Comparison of ENCODE assay signal across 12 cellular contexts in genomic region chr16:50821586-50821985, GRCh38.
A peak's percentile ranks its signal among the peaks of the same experiment; 100 is the strongest.
DNase-seq lines count a peak whose midpoint lies in the region; ATAC-seq, FAIRE-seq and TF ChIP-seq lines count a peak whose summit lies in the region.
"Had no signal": no experiment of that assay in that cellular context is flagged by ENCODE, and none has a peak within 500 bp of the region (broad histone marks: within the 10 kb centered on the region; RNA-seq: fewer than 3 reads in every experiment).

No MANE protein-coding gene starts in this region.

- TF ChIP-seq CTCF in HFF-Myc (IDR thresholded peaks at IDR 0.05; ENCODE audit: low read depth, low read length, missing control alignments): peak; percentile 38
- TF ChIP-seq CTCF in WI38 (IDR thresholded peaks at IDR 0.05; ENCODE audit: low read depth, low read length): peak; percentile 29; the same call in 1 of the 2 replicates
- peak; percentile 60 for TF ChIP-seq CTCF in HepG2 (CRISPR knock-in tag; IDR thresholded peaks at IDR 0.05)

- H3K4me3 ChIP-seq in HFF-Myc (replicated peaks; ENCODE audit: low read depth, low read length) (no peak overlapping the region), WI38 (ENCODE audit: low read depth, low read length) (no peak overlapping the region), HepG2 (replicated peaks in 1 of 3; ENCODE audit: insufficient read depth in 1 of 3, low read depth in 2 of 3, low read length in 3 of 3) (no peak overlapping the region)

- no peak overlapping the region for H3K27ac ChIP-seq in HepG2 (ENCODE audit: extremely low read length, insufficient read depth, low read length)

- H3K9me3 ChIP-seq in HepG2 (ENCODE audit: low read length): no peaks in the 10 kb centered on the region

- H3K79me2 ChIP-seq in HepG2 (ENCODE audit: insufficient read depth, low read length): no peaks in the 10 kb centered on the region

- BruUV-seq in HepG2 (replicated peaks; lab: Mats Ljungman, UMichigan): no TSS peak

- no peak for TF ChIP-seq RAD21 in HepG2 (CRISPR knock-in tag; IDR thresholded peaks at IDR 0.05)

- POLR2A ChIA-PET in HepG2 (lab: Yijun Ruan, JAX): no interaction called here

- in situ Hi-C loops in HepG2 (cut with HindIII; ENCODE audit: extremely low pct_ligation_motif_present, low pct_unique_long_range_greater_than_20kb): no loop called here

- H3K9ac ChIP-seq in HepG2 (ENCODE audit: insufficient read depth, low read depth, low read length): no peak overlapping the region

- H3K4me2 ChIP-seq in HepG2 (ENCODE audit: low read depth, low read length): no peak overlapping the region

- H2AFZ ChIP-seq in HepG2 (ENCODE audit: low read length): no peak overlapping the region

- CTCF ChIA-PET in HepG2 (lab: Yijun Ruan, JAX; ENCODE audit: low intra/inter-chr PET ratio, low total read pairs): interaction anchor here (1.2 kb wide), 1 partner anchor 63 kb away, joined by 3 read pairs; no protein-coding TSS in a partner anchor

- no peaks in the 10 kb centered on the region for H4K20me1 ChIP-seq in HepG2 (ENCODE audit: insufficient read depth, low read length)

- FAIRE-seq in HepG2 (lab: Jason Lieb, UNC): peak; percentile 32

- H3K4me1 ChIP-seq in HepG2 (ENCODE audit: insufficient read depth, low read length): no peaks in the 10 kb centered on the region

- H3K36me3 ChIP-seq in HepG2 (replicated peaks in 1 of 2; ENCODE audit: control insufficient read depth in 1 of 2, insufficient read depth in 2 of 2, low read length in 2 of 2): no peaks in the 10 kb centered on the region

- ATAC-seq in HepG2: peak; percentile 87

- WGBS in HepG2 (ENCODE audit: low lambda C conversion rate): 37% methylated on average over 6 of the region's 6 CpGs

- peaks cover 3 to 24% of the 10 kb centered on the region in 2 experiments; a peak in 2 of 5 replicates for H3K27me3 ChIP-seq in HepG2 (ENCODE audit: control insufficient read depth in 1 of 2, insufficient read depth in 2 of 2, low read length in 2 of 2)

- intact Hi-C loops in HepG2 (cut with micrococcal nuclease; ENCODE audit: unreplicated experiment): loop anchor here (1.0 to 5.0 kb wide), 2 partner anchors 63 to 941 kb away; no protein-coding TSS in a partner anchor

- DNase-seq in EH (ENCODE audit: low read depth): peak; percentile 32
- peak; percentile 15 for DNase-seq in HFF-Myc (ENCODE audit: extremely low read depth, low read depth)
- DNase-seq in HepG2 (ENCODE audit: low spot score): peak; percentile 37
- DNase-seq in NCI-H345 treated with DMSO at 0.1 percent for 48 hours (lab: John Stamatoyannopoulos, UW; ENCODE audit: unreplicated experiment): no peak
- DNase-seq in occipital lobe (lab: John Stamatoyannopoulos, UW): no peak
- no peak for DNase-seq in NCI-H187 (lab: John Stamatoyannopoulos, UW)
- DNase-seq: activated CD4-positive, alpha-beta T cell treated with anti-CD3 and anti-CD28 coated beads, Interleukin-2, amount 50 U/mL, for 48 hours; KBM-7; mesenchymal stem cell; NCI-H345; Right ventricle myocardium superior had no signal

- no peak for TF ChIP-seq EP300 in HepG2 (IDR thresholded peaks at IDR 0.05; ENCODE audit: low read depth in 2 of 2, low read length in 2 of 2)
- no peak for TF ChIP-seq EP300 in HepG2 (CRISPR knock-in tag; IDR thresholded peaks at IDR 0.05; ENCODE audit: borderline replicate concordance)

- TF ChIP-seq POLR2A in HepG2 (IDR thresholded peaks at IDR 0.05; ENCODE audit: insufficient read depth in 1 of 2, low read depth in 2 of 2, low read length in 2 of 2): no peak

TF ChIP-seq in HepG2, 621 proteins besides CTCF, POLR2A, EP300 and RAD21:
- TF ChIP-seq HOXA7 (CRISPR knock-in tag; IDR thresholded peaks at IDR 0.05) (no peak), SNAI1 (CRISPR knock-in tag; IDR thresholded peaks at IDR 0.05; ENCODE audit: borderline replicate concordance) (no peak), ZMYM2 (CRISPR knock-in tag; IDR thresholded peaks at IDR 0.05) (no peak), SMC3 (IDR thresholded peaks at IDR 0.05; ENCODE audit: low read length) (peak; percentile 68), ZNF275 (CRISPR knock-in tag; IDR thresholded peaks at IDR 0.05; ENCODE audit: borderline replicate concordance) (no peak), KDM3A (CRISPR knock-in tag; IDR thresholded peaks at IDR 0.05; ENCODE audit: low read depth) (no peak), ZNF709 (CRISPR knock-in tag; IDR thresholded peaks at IDR 0.05) (no peak), SRSF1 (optimal IDR thresholded peaks at IDR 0.05; ENCODE audit: low read depth, low read length) (no peak), ZNF263 (CRISPR knock-in tag; IDR thresholded peaks at IDR 0.05) (peak; percentile 30; the same call in 1 of the 2 replicates), FOSL2 (CRISPR knock-in tag; IDR thresholded peaks at IDR 0.05) (peak; percentile 40; the same call in 1 of the 2 replicates), STAG1 (CRISPR knock-in tag; IDR thresholded peaks at IDR 0.05) (peak; percentile 65), PHF8 (CRISPR knock-in tag; IDR thresholded peaks at IDR 0.05) (no peak)
- TF ChIP-seq, protein P1, sequence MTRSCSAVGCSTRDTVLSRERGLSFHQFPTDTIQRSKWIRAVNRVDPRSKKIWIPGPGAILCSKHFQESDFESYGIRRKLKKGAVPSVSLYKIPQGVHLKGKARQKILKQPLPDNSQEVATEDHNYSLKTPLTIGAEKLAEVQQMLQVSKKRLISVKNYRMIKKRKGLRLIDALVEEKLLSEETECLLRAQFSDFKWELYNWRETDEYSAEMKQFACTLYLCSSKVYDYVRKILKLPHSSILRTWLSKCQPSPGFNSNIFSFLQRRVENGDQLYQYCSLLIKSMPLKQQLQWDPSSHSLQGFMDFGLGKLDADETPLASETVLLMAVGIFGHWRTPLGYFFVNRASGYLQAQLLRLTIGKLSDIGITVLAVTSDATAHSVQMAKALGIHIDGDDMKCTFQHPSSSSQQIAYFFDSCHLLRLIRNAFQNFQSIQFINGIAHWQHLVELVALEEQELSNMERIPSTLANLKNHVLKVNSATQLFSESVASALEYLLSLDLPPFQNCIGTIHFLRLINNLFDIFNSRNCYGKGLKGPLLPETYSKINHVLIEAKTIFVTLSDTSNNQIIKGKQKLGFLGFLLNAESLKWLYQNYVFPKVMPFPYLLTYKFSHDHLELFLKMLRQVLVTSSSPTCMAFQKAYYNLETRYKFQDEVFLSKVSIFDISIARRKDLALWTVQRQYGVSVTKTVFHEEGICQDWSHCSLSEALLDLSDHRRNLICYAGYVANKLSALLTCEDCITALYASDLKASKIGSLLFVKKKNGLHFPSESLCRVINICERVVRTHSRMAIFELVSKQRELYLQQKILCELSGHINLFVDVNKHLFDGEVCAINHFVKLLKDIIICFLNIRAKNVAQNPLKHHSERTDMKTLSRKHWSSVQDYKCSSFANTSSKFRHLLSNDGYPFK (CRISPR knock-in tag; IDR thresholded peaks at IDR 0.05; ENCODE audit: borderline replicate concordance): no peak

Comparison
In these comparisons a context has a peak if more than half of its experiments do, and no peak if none do; other contexts are left out.
1. DNase-seq: peak in EH (single experiment), HFF-Myc (single experiment) and HepG2 (single experiment); none in NCI-H345 treated with DMSO at 0.1 percent for 48 hours (single experiment), occipital lobe (single experiment) and NCI-H187 (0 of 2).
2. Peak in every context shown above with its lines, with median percentiles within 50 percentile points of each other: CTCF ChIP-seq.